ENCODE assay signal across 10 cellular contexts in genomic region chr7:117435475-117436043, GRCh38. TPM values are rescaled to one million over a fixed set of nuclear protein-coding genes. Genes with fewer than 3 reads are reported as not detected.
A peak's percentile ranks its signal among the peaks of the same experiment; 100 is the strongest.
DNase-seq lines count a peak whose midpoint lies in the region; ATAC-seq, FAIRE-seq and TF ChIP-seq lines count a peak whose summit lies in the region.
"Had no signal": no experiment of that assay in that cellular context is flagged by ENCODE, and none has a peak within 500 bp of the region (broad histone marks: within the 10 kb centered on the region; RNA-seq: fewer than 3 reads in every experiment).

No MANE protein-coding gene starts in this region.

- H3K27ac ChIP-seq in astrocyte (ENCODE audit: low read depth, low read length): no peak overlapping the region
- H3K27ac ChIP-seq in CD4-positive, alpha-beta T cell (ENCODE audit: low read depth, low read length): no peak overlapping the region

- H3K27me3 Mint-ChIP-seq in astrocyte (ENCODE audit: low read depth, unreplicated experiment): no peaks in the 10 kb centered on the region
- no peaks in the 10 kb centered on the region for H3K27me3 Mint-ChIP-seq in CD4-positive, alpha-beta T cell

- no peak overlapping the region for H2AFZ ChIP-seq in astrocyte (ENCODE audit: low read depth, low read length)

- no peaks in the 10 kb centered on the region for H3K36me3 ChIP-seq in GM06990 (ENCODE audit: control insufficient read depth, insufficient read depth, low read length)
- no peaks in the 10 kb centered on the region for H3K36me3 ChIP-seq in astrocyte (ENCODE audit: insufficient read depth, low read length)

- no peak overlapping the region for H3K9ac ChIP-seq in astrocyte (ENCODE audit: low read length)

- POLR2A ChIA-PET in CD4-positive, alpha-beta T cell (lab: Charles Lee): no interaction called here

- H4K20me1 ChIP-seq in astrocyte (ENCODE audit: insufficient read depth, low read length): no peaks in the 10 kb centered on the region

- H3K27ac Mint-ChIP-seq in astrocyte (ENCODE audit: unreplicated experiment): no peak overlapping the region
- no peak overlapping the region for H3K27ac Mint-ChIP-seq in CD4-positive, alpha-beta T cell
- H3K27ac Mint-ChIP-seq: CD8-positive, alpha-beta T cell had no signal

- H3K79me2 ChIP-seq in astrocyte (ENCODE audit: insufficient read depth, low read length): no peaks in the 10 kb centered on the region

- peak; percentile 53 for DNase-seq in GM06990 (ENCODE audit: extremely low read depth, insufficient read length)
- peak; percentile 16 for DNase-seq in astrocyte (ENCODE audit: low read depth)
- DNase-seq in activated CD8-positive, alpha-beta memory T cell treated with anti-CD3 and anti-CD28 coated beads for 24 hours: no peak
- no peak for DNase-seq in NCI-H2227 (lab: John Stamatoyannopoulos, UW; ENCODE audit: unreplicated experiment)
- no peak for DNase-seq in NCI-H1105 (lab: John Stamatoyannopoulos, UW)
- DNase-seq in CD4-positive, alpha-beta T cell: no peak
- DNase-seq: CD8-positive, alpha-beta T cell had no signal

- no peak for FAIRE-seq in astrocyte (lab: Jason Lieb, UNC)
- FAIRE-seq: endometrium had no signal

- ATAC-seq in GM19372 (IDR thresholded peaks at IDR 0.05; ENCODE audit: low read depth, unreplicated experiment): peak; percentile 89
- ATAC-seq in HG03039 (IDR thresholded peaks at IDR 0.05; ENCODE audit: unreplicated experiment): peak; percentile 95
- no peak for ATAC-seq in CD4-positive, alpha-beta T cell (ENCODE audit: poor library complexity)
- ATAC-seq: CD8-positive, alpha-beta T cell had no signal

- CTCF ChIA-PET in CD4-positive, alpha-beta T cell (lab: Charles Lee): no interaction called here

- intact Hi-C loops in CD4-positive, alpha-beta T cell (cut with DNase I, micrococcal nuclease): no loop called here

- H3K4me3 ChIP-seq in GM06990 (replicated peaks; ENCODE audit: low read depth, low read length): no peak overlapping the region
- no peak overlapping the region for H3K4me3 ChIP-seq in astrocyte (ENCODE audit: insufficient read depth, low read depth, low read length)

- peaks cover 5% of the 10 kb centered on the region for H3K4me1 Mint-ChIP-seq in astrocyte (ENCODE audit: low read depth, unreplicated experiment)
- H3K4me1 Mint-ChIP-seq in CD4-positive, alpha-beta T cell (ENCODE audit: low read depth): no peaks in the 10 kb centered on the region

- H3K27me3 ChIP-seq in GM06990 (replicated peaks; ENCODE audit: control insufficient read depth, insufficient read depth, low read length) (no peaks in the 10 kb centered on the region), astrocyte (ENCODE audit: insufficient read depth, low read length) (peaks cover 2% of the 10 kb centered on the region)
- no peaks in the 10 kb centered on the region for H3K27me3 ChIP-seq in CD4-positive, alpha-beta T cell (ENCODE audit: control insufficient read depth, insufficient read depth, low read length)

- no peak overlapping the region for H3K4me3 Mint-ChIP-seq in astrocyte (ENCODE audit: unreplicated experiment)
- no peak overlapping the region for H3K4me3 Mint-ChIP-seq in CD4-positive, alpha-beta T cell
- H3K4me3 Mint-ChIP-seq: CD8-positive, alpha-beta T cell had no signal

- no peak overlapping the region for H3K4me2 ChIP-seq in astrocyte (ENCODE audit: low read length)

- no peaks in the 10 kb centered on the region for H3K4me1 ChIP-seq in astrocyte (ENCODE audit: insufficient read depth, low read length)

- TF ChIP-seq CTCF in GM06990 (IDR thresholded peaks at IDR 0.05; ENCODE audit: insufficient read depth, low read length, poor library complexity, severe bottlenecking) (no peak), astrocyte (IDR thresholded peaks at IDR 0.05; ENCODE audit: insufficient read depth, low read depth, low read length) (no peak)
- no peak for TF ChIP-seq CTCF in CD4-positive, alpha-beta T cell (IDR thresholded peaks at IDR 0.05)

- H3K36me3 Mint-ChIP-seq in astrocyte (ENCODE audit: low read depth, unreplicated experiment): no peaks in the 10 kb centered on the region
- no peaks in the 10 kb centered on the region for H3K36me3 Mint-ChIP-seq in CD4-positive, alpha-beta T cell (ENCODE audit: low read depth)
- H3K36me3 Mint-ChIP-seq: CD8-positive, alpha-beta T cell had no signal

- peaks cover 3% of the 10 kb centered on the region for H3K9me3 Mint-ChIP-seq in astrocyte (ENCODE audit: unreplicated experiment)
- H3K9me3 Mint-ChIP-seq in CD4-positive, alpha-beta T cell: peaks cover 2% of the 10 kb centered on the region
- H3K9me3 Mint-ChIP-seq: CD8-positive, alpha-beta T cell had no signal

- no peaks in the 10 kb centered on the region for H3K9me3 ChIP-seq in astrocyte (ENCODE audit: insufficient read depth, low read depth, low read length)
- no peaks in the 10 kb centered on the region for H3K9me3 ChIP-seq in CD4-positive, alpha-beta T cell (ENCODE audit: control insufficient read depth, low read length)

RNA-seq across cellular contexts. Expression of gene ASZ1, which starts 8.3 kb away (rescaled TPM):
- total RNA-seq in astrocyte: not detected in 2 replicates
- not detected for total RNA-seq in CD4-positive, alpha-beta T cell
- total RNA-seq: CD8-positive, alpha-beta T cell had no signal

RNA-seq across cellular contexts. Expression of gene CFTR, which starts 44.3 kb away (rescaled TPM):
- 0.38 and 2.5 TPM in 2 replicates for total RNA-seq in astrocyte
- not detected for total RNA-seq in CD4-positive, alpha-beta T cell
- total RNA-seq: CD8-positive, alpha-beta T cell had no signal

Comparison
In these comparisons a context has a peak if more than half of its experiments do, and no peak if none do; other contexts are left out.
1. DNase-seq: peak in GM06990 (single experiment) and astrocyte (single experiment); none in activated CD8-positive, alpha-beta memory T cell treated with anti-CD3 and anti-CD28 coated beads for 24 hours (single experiment), NCI-H2227 (single experiment), NCI-H1105 (single experiment) and CD4-positive, alpha-beta T cell (0 of 10).